In the genomic region with DNA sequence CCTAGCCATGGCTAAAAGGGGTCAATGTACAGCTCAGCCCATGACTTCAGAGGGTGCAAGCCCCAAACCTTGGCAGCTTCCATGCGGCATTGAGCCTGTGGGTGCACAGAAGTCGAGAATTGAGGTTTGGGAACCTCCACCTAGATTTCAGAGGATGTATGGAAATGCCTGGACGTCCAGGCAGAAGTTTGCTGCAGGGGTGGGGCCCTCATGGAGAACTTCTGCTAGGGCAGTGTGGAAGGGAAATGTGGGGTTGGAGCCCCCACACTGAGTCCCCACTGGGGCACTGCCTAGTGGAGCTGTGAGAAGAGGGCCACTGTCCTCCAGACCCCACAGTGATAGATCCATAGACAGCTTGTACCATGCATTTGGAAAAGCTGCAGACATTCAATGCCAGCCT, we compare ENCODE assay signal across 1 cellular context. TPM values are rescaled to one million over a fixed set of nuclear protein-coding genes. Genes with fewer than 3 reads are reported as not detected.
"Had no signal": no experiment of that assay in that cellular context is flagged by ENCODE, and none has a peak within 500 bp of the region (broad histone marks: within the 10 kb centered on the region; RNA-seq: fewer than 3 reads in every experiment).

No MANE protein-coding gene starts in this region.

RNA-seq across cellular contexts. Expression of a gene that starts 47.9 kb away (rescaled TPM):
- total RNA-seq: colonic mucosa had no signal
